In the genomic region with DNA sequence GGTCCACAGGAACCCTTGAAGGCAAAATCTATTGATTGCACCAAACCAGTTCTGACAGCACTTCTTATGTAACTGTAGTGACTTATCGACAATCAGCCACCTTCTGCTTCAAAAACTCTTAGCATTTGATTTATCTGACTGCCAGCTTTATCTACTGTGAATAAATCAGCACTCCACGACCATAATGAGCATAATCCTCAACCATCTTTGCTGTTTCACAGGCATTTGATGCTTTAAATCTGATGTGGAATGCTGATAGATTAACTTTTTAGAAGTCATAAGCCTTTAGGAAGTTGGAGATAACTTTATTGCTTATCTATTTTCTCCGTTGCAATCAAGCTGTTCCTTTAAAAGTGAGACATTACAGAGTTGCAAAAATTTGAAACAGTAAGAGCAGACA, we compare ENCODE assay signal across 19 cellular contexts.
DNase-seq lines count a peak whose midpoint lies in the region; ATAC-seq and TF ChIP-seq lines count a peak whose summit lies in the region.
"Had no signal": no experiment of that assay in that cellular context is flagged by ENCODE, and none has a peak within 500 bp of the region (broad histone marks: within the 10 kb centered on the region; RNA-seq: fewer than 3 reads in every experiment).

No MANE protein-coding gene starts in this region.

- H3F3A ChIP-seq in MM.1S (ENCODE audit: insufficient read depth, low read length) = no peaks in the 10 kb centered on the region

- no peaks in the 10 kb centered on the region for H3K79me2 ChIP-seq in MM.1S (ENCODE audit: low read length)
- H3K79me2 ChIP-seq in hepatocyte = no peaks in the 10 kb centered on the region

- H3K4me1 Mint-ChIP-seq in progenitor cell of endocrine pancreas (ENCODE audit: low read depth) = peaks cover 3% of the 10 kb centered on the region
- H3K4me1 Mint-ChIP-seq: CD4-positive, CD25-positive, alpha-beta regulatory T cell; CD8-positive, alpha-beta memory T cell had no signal

- TF ChIP-seq CTCF in MM.1S (IDR thresholded peaks at IDR 0.05; ENCODE audit: low read length) (no peak), hepatocyte (IDR thresholded peaks at IDR 0.05; ENCODE audit: poor library complexity) (no peak), retinal pigment epithelial cell (conservative IDR thresholded peaks at IDR 0.05; ENCODE audit: low read depth, low read length) (no peak), progenitor cell of endocrine pancreas (IDR thresholded peaks at IDR 0.05; ENCODE audit: unreplicated experiment) (no peak)

- no peak overlapping the region for H3K27ac ChIP-seq in MM.1S (ENCODE audit: low read length)
- no peak overlapping the region for H3K27ac ChIP-seq in hepatocyte
- H3K27ac ChIP-seq: GM23248 had no signal

- H3K27me3 ChIP-seq in MM.1S (replicated peaks; ENCODE audit: insufficient read depth, low read length) (no peaks in the 10 kb centered on the region), hepatocyte (no peaks in the 10 kb centered on the region)
- H3K27me3 ChIP-seq: BE2C had no signal

- 35% methylated on average over 3 of the region's 3 CpGs for WGBS in hepatocyte (ENCODE audit: low lambda C conversion rate, missing lambda C conversion rate)

- H3K36me3 ChIP-seq in MM.1S (replicated peaks; ENCODE audit: insufficient read depth, low read length) (no peaks in the 10 kb centered on the region), hepatocyte (replicated peaks; ENCODE audit: insufficient read depth, low read depth) (no peaks in the 10 kb centered on the region)
- H3K36me3 ChIP-seq: BE2C, HAP-1 had no signal

- H3K4me1 ChIP-seq in MM.1S (ENCODE audit: low read length) = no peaks in the 10 kb centered on the region
- H3K4me1 ChIP-seq in hepatocyte (ENCODE audit: insufficient read depth) = peaks cover 3% of the 10 kb centered on the region
- H3K4me1 ChIP-seq: BE2C, HAP-1 had no signal

- H4K20me1 ChIP-seq in MM.1S (ENCODE audit: insufficient read depth, low read length) (no peaks in the 10 kb centered on the region), hepatocyte (ENCODE audit: insufficient read depth, poor library complexity, severe bottlenecking) (no peaks in the 10 kb centered on the region)

- no peak for ATAC-seq in HG02852 (IDR thresholded peaks at IDR 0.05; ENCODE audit: unreplicated experiment)

- H3K27me3 Mint-ChIP-seq in progenitor cell of endocrine pancreas = no peaks in the 10 kb centered on the region
- H3K27me3 Mint-ChIP-seq: CD4-positive, CD25-positive, alpha-beta regulatory T cell; CD8-positive, alpha-beta memory T cell had no signal

- peaks cover 24% of the 10 kb centered on the region for H3K9me3 Mint-ChIP-seq in progenitor cell of endocrine pancreas (ENCODE audit: low read depth)

- no peak overlapping the region for H3K27ac Mint-ChIP-seq in progenitor cell of endocrine pancreas
- H3K27ac Mint-ChIP-seq: CD4-positive, CD25-positive, alpha-beta regulatory T cell; CD8-positive, alpha-beta memory T cell had no signal

- H3K36me3 Mint-ChIP-seq in progenitor cell of endocrine pancreas (ENCODE audit: insufficient read depth) = peaks cover 1% of the 10 kb centered on the region
- H3K36me3 Mint-ChIP-seq: CD4-positive, CD25-positive, alpha-beta regulatory T cell; CD8-positive, alpha-beta memory T cell had no signal

- H3K9me2 ChIP-seq in MM.1S (replicated peaks; ENCODE audit: insufficient read depth, low read length) = no peaks in the 10 kb centered on the region
- no peaks in the 10 kb centered on the region for H3K9me2 ChIP-seq in hepatocyte (replicated peaks; ENCODE audit: insufficient read depth)

- no peaks in the 10 kb centered on the region for H3K9me3 ChIP-seq in MM.1S (replicated peaks; ENCODE audit: insufficient read depth, low read length)
- no peaks in the 10 kb centered on the region for H3K9me3 ChIP-seq in hepatocyte (ENCODE audit: low read depth)
- H3K9me3 ChIP-seq: BE2C, HAP-1 had no signal

- H3K4me2 ChIP-seq in MM.1S (ENCODE audit: low read depth, low read length) = no peak overlapping the region
- no peak overlapping the region for H3K4me2 ChIP-seq in hepatocyte

- H3K4me3 ChIP-seq in MM.1S (ENCODE audit: low read length) (no peak overlapping the region), hepatocyte (no peak overlapping the region), retinal pigment epithelial cell (ENCODE audit: low read length) (no peak overlapping the region)
- H3K4me3 ChIP-seq: GM23248, HAP-1 had no signal

- peak overlapping the region; percentile 71; the same call in 1 of the 2 replicates for H2AFZ ChIP-seq in MM.1S (ENCODE audit: low read length)
- H2AFZ ChIP-seq in hepatocyte = peak overlapping the region; percentile 0
- H2AFZ ChIP-seq: GM23248 had no signal

- no peak overlapping the region for H3K9ac ChIP-seq in MM.1S (ENCODE audit: low read length)
- H3K9ac ChIP-seq: GM23248 had no signal

- DNase-seq in MM.1S = no peak
- peak; percentile 37 for DNase-seq in OCI-M1 (lab: John Stamatoyannopoulos, UW)
- no peak for DNase-seq in hepatocyte (ENCODE audit: low spot score)
- peak; percentile 66 for DNase-seq in retinal pigment epithelial cell (ENCODE audit: low read depth)
- no peak for DNase-seq in progenitor cell of endocrine pancreas (ENCODE audit: low spot score, unreplicated experiment)
- no peak for DNase-seq in SK-N-DZ (ENCODE audit: low spot score)
- DNase-seq: ACHN; BE2C; C1 segment of cervical spinal cord; CD4-positive, CD25-positive, alpha-beta regulatory T cell; CD8-positive, alpha-beta memory T cell; COR-L47; DMS 273 treated with DMSO at 0.1 percent for 48 hours; DMS53; DND-41; EL; GM23248 had no signal

- no peak overlapping the region for H3K4me3 Mint-ChIP-seq in progenitor cell of endocrine pancreas (ENCODE audit: low read depth)
- H3K4me3 Mint-ChIP-seq: CD4-positive, CD25-positive, alpha-beta regulatory T cell; CD8-positive, alpha-beta memory T cell had no signal

Comparison
In these comparisons a context has a peak if more than half of its experiments do, and no peak if none do; other contexts are left out.
1. DNase-seq: peak in OCI-M1 (single experiment) and retinal pigment epithelial cell (single experiment); none in MM.1S (single experiment), hepatocyte (single experiment), progenitor cell of endocrine pancreas (single experiment) and SK-N-DZ (single experiment).